ENCODE assay signal across 15 cellular contexts in genomic region chr11:60633645-60634044, GRCh38.
DNase-seq lines count a peak whose midpoint lies in the region; ATAC-seq and TF ChIP-seq lines count a peak whose summit lies in the region.
"Had no signal": no experiment of that assay in that cellular context is flagged by ENCODE, and none has a peak within 500 bp of the region (broad histone marks: within the 10 kb centered on the region; RNA-seq: fewer than 3 reads in every experiment).

No MANE protein-coding gene starts in this region.

- H3K4me3 Mint-ChIP-seq in progenitor cell of endocrine pancreas (ENCODE audit: low read depth), result no peak overlapping the region
- H3K4me3 Mint-ChIP-seq: activated naive CD8-positive, alpha-beta T cell treated with anti-CD3 and anti-CD28 coated beads, Interleukin-2, amount 10 ng/mL, durations not matched to agents 7 days and 5 days; naive thymus-derived CD8-positive, alpha-beta T cell had no signal

- peak; percentile 32 for DNase-seq in GM13976 (ENCODE audit: low spot score)
- no peak for DNase-seq in lower leg skin (ENCODE audit: low spot score in 2 of 2)
- no peak for DNase-seq in RPMI8226
- no peak for DNase-seq in progenitor cell of endocrine pancreas (ENCODE audit: low spot score, unreplicated experiment)
- DNase-seq in ascending aorta (ENCODE audit: low spot score in 2 of 2), result no peak
- DNase-seq: activated naive CD8-positive, alpha-beta T cell treated with anti-CD3 and anti-CD28 coated beads, Interleukin-2, amount 10 ng/mL, durations not matched to agents 7 days and 5 days; colonic mucosa; IMR-90; naive thymus-derived CD8-positive, alpha-beta T cell; NCI-H1930; right cardiac atrium; trophoblast cell had no signal

- no peak overlapping the region for H3K27ac Mint-ChIP-seq in progenitor cell of endocrine pancreas
- H3K27ac Mint-ChIP-seq: activated naive CD8-positive, alpha-beta T cell treated with anti-CD3 and anti-CD28 coated beads, Interleukin-2, amount 10 ng/mL, durations not matched to agents 7 days and 5 days; naive thymus-derived CD8-positive, alpha-beta T cell had no signal

- no peaks in the 10 kb centered on the region for H3K4me1 Mint-ChIP-seq in progenitor cell of endocrine pancreas (ENCODE audit: low read depth)

- ATAC-seq in GM19452 (IDR thresholded peaks at IDR 0.05; ENCODE audit: unreplicated experiment) (peak; percentile 59), HG02840 (IDR thresholded peaks at IDR 0.05; ENCODE audit: low FRiP score, unreplicated experiment) (peak; percentile 83), HG03565 (IDR thresholded peaks at IDR 0.05; ENCODE audit: unreplicated experiment) (peak; percentile 64)
- ATAC-seq: naive thymus-derived CD8-positive, alpha-beta T cell; right cardiac atrium had no signal

- no peaks in the 10 kb centered on the region for H3K9me3 ChIP-seq in ascending aorta
- H3K9me3 ChIP-seq: colonic mucosa had no signal

- H3K4me3 ChIP-seq in lower leg skin (ENCODE audit: low read depth, poor library complexity, severe bottlenecking) (no peak overlapping the region), ascending aorta (no peak overlapping the region)
- H3K4me3 ChIP-seq: colonic mucosa had no signal

- no peaks in the 10 kb centered on the region for H3K36me3 Mint-ChIP-seq in progenitor cell of endocrine pancreas (ENCODE audit: insufficient read depth)
- H3K36me3 Mint-ChIP-seq: activated naive CD8-positive, alpha-beta T cell treated with anti-CD3 and anti-CD28 coated beads, Interleukin-2, amount 10 ng/mL, durations not matched to agents 7 days and 5 days had no signal

- 63 to 71% methylated on average over 1 of the region's 1 CpG for WGBS in lower leg skin, 2 donors

- in situ Hi-C loops in GM13976 (cut with MboI; ENCODE audit: low sequenced_read_pairs, unreplicated experiment), result loop anchor here (10.0 kb wide), 2 partner anchors 139 to 369 kb away; partner anchors contain the start of gene MS4A12

- H3K27ac ChIP-seq in ascending aorta, result no peak overlapping the region
- H3K27ac ChIP-seq: colonic mucosa had no signal

- intact Hi-C loops in lower leg skin (cut with DNase I; ENCODE audit: low total_unique reads), result no loop called here
- intact Hi-C loops in ascending aorta (cut with DNase I), result no loop called here

- H3K4me1 ChIP-seq in ascending aorta, result no peaks in the 10 kb centered on the region
- H3K4me1 ChIP-seq: colonic mucosa had no signal

- no peaks in the 10 kb centered on the region for H3K9me3 Mint-ChIP-seq in progenitor cell of endocrine pancreas (ENCODE audit: low read depth)

- no peaks in the 10 kb centered on the region for H3K27me3 ChIP-seq in ascending aorta
- H3K27me3 ChIP-seq: colonic mucosa had no signal

- no peak for TF ChIP-seq POLR2A in lower leg skin (IDR thresholded peaks at IDR 0.05)

- no peaks in the 10 kb centered on the region for H3K27me3 Mint-ChIP-seq in progenitor cell of endocrine pancreas

- TF ChIP-seq CTCF in GM13976 (IDR thresholded peaks at IDR 0.05; ENCODE audit: borderline replicate concordance, control extremely low read depth, extremely low read depth, insufficient read depth, missing control alignments) (no peak), lower leg skin (IDR thresholded peaks at IDR 0.05) (no peak), progenitor cell of endocrine pancreas (IDR thresholded peaks at IDR 0.05; ENCODE audit: unreplicated experiment) (no peak), ascending aorta (IDR thresholded peaks at IDR 0.05) (no peak)

- no peaks in the 10 kb centered on the region for H3K36me3 ChIP-seq in ascending aorta
- H3K36me3 ChIP-seq: colonic mucosa had no signal
